Comparison of ENCODE assay signal across 33 cellular contexts in genomic region chr4:5404073-5404472, GRCh38.
"Had no signal": no experiment of that assay in that cellular context is flagged by ENCODE, and none has a peak within 500 bp of the region (broad histone marks: within the 10 kb centered on the region; RNA-seq: fewer than 3 reads in every experiment).

No MANE protein-coding gene starts in this region.

- ATAC-seq: activated naive CD4-positive, alpha-beta T cell treated with anti-CD3 and anti-CD28 coated beads, Interleukin-2, amount 50 U/mL, for 72 hours; activated naive CD8-positive, alpha-beta T cell treated with anti-CD3 and anti-CD28 coated beads, Interleukin-2, amount 50 U/mL, for 24 hours; activated T-cell treated with anti-CD3 and anti-CD28 coated beads, Interleukin-2, amount 50 U/mL, for 4 hours; activated T-cell treated with anti-CD3 and anti-CD28 coated beads, Interleukin-2, amount 50 U/mL, for 72 hours; activated T-helper 17 cell treated with anti-CD3 and anti-CD28 coated beads, Interleukin-2, amount 50 U/mL, for 72 hours; body of pancreas had no signal

- H3K4me1 ChIP-seq: adrenal gland, ascending aorta, body of pancreas, breast epithelium had no signal

- H3K27me3 ChIP-seq: adrenal gland, ascending aorta, body of pancreas, brain microvascular endothelial cell, breast epithelium, cardiac muscle cell had no signal

- DNase-seq: activated effector memory CD4-positive, alpha-beta T cell treated with anti-CD3 and anti-CD28 coated beads, Interleukin-2, amount 50 U/mL, for 16 hours; activated effector memory CD4-positive, alpha-beta T cell treated with Interleukin-2 at 50 U/mL for 16 hours; activated gamma-delta T cell; activated gamma-delta T cell treated with Interleukin-2 at 50 U/mL for 16 hours; activated naive CD4-positive, alpha-beta T cell; activated naive CD4-positive, alpha-beta T cell treated with anti-CD3 and anti-CD28 coated beads for 36 hours; activated naive CD4-positive, alpha-beta T cell treated with anti-CD3 and anti-CD28 coated beads, Interleukin-2, amount 10 ng/mL, durations not matched to agents 7 days and 5 days; activated naive CD4-positive, alpha-beta T cell treated with anti-CD3 and anti-CD28 coated beads, Interleukin-2, amount 50 U/mL, for 16 hours; activated naive CD4-positive, alpha-beta T cell treated with Interleukin-2 at 50 U/mL for 16 hours; activated naive CD8-positive, alpha-beta T cell treated with anti-CD3 and anti-CD28 coated beads for 36 hours; activated naive CD8-positive, alpha-beta T cell treated with anti-CD3 and anti-CD28 coated beads, Interleukin-2, amount 10 ng/mL, durations not matched to agents 7 days and 5 days; activated naive CD8-positive, alpha-beta T cell treated with anti-CD3 and anti-CD28 coated beads, Interleukin-2, amount 50 U/mL, for 24 hours; activated T-cell treated with anti-CD3 and anti-CD28 coated beads for 4 hours; activated T-cell treated with anti-CD3 and anti-CD28 coated beads, Interleukin-2, amount 50 U/mL, for 1 hour; activated T-cell treated with anti-CD3 and anti-CD28 coated beads, Interleukin-2, amount 50 U/mL, for 24 hours; activated T-cell treated with anti-CD3 and anti-CD28 coated beads, Interleukin-2, amount 50 U/mL, for 4 hours; activated T-cell treated with anti-CD3 and anti-CD28 coated beads, Interleukin-2, amount 50 U/mL, for 48 hours; activated T-cell treated with anti-CD3 and anti-CD28 coated beads, Interleukin-2, amount 50 U/mL, for 72 hours; adrenal gland; amniotic stem cell; amygdala; anterior cingulate cortex; aorta; body of pancreas; brain microvascular endothelial cell; caudate nucleus; central memory CD4-positive, alpha-beta T cell; cerebellar nuclear complex had no signal

- H3K27ac ChIP-seq: adrenal gland, ascending aorta, body of pancreas, brain microvascular endothelial cell, breast epithelium, cardiac muscle cell had no signal

- H3K36me3 ChIP-seq: adrenal gland, ascending aorta, brain microvascular endothelial cell, breast epithelium, cardiac muscle cell had no signal

- H3K4me3 ChIP-seq: adrenal gland, ascending aorta, body of pancreas, breast epithelium, cardiac muscle cell had no signal

- H3K9me3 ChIP-seq: adrenal gland had no signal
